ENCODE assay signal across 1 cellular context in the genomic region with DNA sequence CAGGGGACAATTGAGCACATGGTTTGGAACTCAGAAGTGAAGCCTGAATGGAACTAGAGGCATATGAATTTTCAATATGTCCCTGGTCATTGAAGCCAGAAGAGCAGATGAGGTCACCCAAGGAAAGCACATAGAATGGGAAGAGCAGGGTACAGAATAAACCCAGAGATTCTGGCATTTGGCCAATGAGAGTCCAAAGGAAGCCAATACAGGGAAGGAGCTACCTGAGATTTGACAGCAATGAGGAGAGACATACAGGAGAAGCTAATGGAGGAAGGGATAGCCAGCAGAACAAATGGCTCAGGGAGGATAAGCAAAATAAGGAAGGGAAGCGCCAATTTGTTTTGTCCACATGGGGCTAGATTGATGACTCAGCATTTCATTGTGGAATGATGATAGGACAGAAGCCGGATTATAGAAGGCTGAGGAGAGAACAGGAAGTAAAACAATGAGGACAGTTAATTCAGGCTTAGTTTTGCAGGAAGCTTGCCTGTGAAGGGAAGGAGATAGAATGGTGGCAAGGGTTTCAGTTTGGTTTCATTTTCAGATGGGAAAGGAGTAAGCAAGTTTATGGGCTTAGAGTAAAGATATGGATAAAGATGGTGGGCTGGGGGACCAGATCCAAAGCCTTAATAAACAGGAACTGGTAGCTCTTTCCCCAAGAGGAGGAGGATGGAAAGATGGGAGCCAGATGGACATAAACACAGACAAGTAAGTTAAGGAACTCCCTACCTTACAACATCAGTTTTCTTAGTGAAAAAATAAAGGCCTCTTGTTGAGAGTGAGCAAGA.
TF ChIP-seq lines count a peak whose summit lies in the region.

No MANE protein-coding gene starts in this region.

TF ChIP-seq in K562, 482 proteins besides CTCF, POLR2A, EP300 and RAD21 (continued from another document and continues in another):
- TF ChIP-seq NCOA6 (IDR thresholded peaks at IDR 0.05), result no peak
- no peak for TF ChIP-seq MEF2A (IDR thresholded peaks at IDR 0.05; ENCODE audit: control insufficient read depth, low read depth, low read length)
- peak; percentile 48; the same call in 1 of the 2 replicates for TF ChIP-seq SMARCC2 (IDR thresholded peaks at IDR 0.05; ENCODE audit: low read depth)
- no peak for TF ChIP-seq SIN3A (IDR thresholded peaks at IDR 0.05; ENCODE audit: borderline replicate concordance in 2 of 2, control insufficient read depth in 1 of 2, low read depth in 2 of 2, low read length in 2 of 2)
- TF ChIP-seq SMAD3 (CRISPR knock-in tag; conservative IDR thresholded peaks at IDR 0.05), result no peak
- TF ChIP-seq ZNF79 (CRISPR knock-in tag; IDR thresholded peaks at IDR 0.05; ENCODE audit: low read depth), result no peak
- TF ChIP-seq POLR2B (IDR thresholded peaks at IDR 0.05; ENCODE audit: low read depth, partially characterized antibody), result peak; percentile 52
- TF ChIP-seq, protein P1, sequence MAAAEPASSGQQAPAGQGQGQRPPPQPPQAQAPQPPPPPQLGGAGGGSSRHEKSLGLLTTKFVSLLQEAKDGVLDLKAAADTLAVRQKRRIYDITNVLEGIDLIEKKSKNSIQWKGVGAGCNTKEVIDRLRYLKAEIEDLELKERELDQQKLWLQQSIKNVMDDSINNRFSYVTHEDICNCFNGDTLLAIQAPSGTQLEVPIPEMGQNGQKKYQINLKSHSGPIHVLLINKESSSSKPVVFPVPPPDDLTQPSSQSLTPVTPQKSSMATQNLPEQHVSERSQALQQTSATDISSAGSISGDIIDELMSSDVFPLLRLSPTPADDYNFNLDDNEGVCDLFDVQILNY (CRISPR knock-in tag; IDR thresholded peaks at IDR 0.05), result no peak
- TF ChIP-seq U2AF1 (optimal IDR thresholded peaks at IDR 0.05; ENCODE audit: low read depth, low read length), result no peak
- TF ChIP-seq, protein P2, sequence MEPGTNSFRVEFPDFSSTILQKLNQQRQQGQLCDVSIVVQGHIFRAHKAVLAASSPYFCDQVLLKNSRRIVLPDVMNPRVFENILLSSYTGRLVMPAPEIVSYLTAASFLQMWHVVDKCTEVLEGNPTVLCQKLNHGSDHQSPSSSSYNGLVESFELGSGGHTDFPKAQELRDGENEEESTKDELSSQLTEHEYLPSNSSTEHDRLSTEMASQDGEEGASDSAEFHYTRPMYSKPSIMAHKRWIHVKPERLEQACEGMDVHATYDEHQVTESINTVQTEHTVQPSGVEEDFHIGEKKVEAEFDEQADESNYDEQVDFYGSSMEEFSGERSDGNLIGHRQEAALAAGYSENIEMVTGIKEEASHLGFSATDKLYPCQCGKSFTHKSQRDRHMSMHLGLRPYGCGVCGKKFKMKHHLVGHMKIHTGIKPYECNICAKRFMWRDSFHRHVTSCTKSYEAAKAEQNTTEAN (CRISPR knock-in tag; IDR thresholded peaks at IDR 0.05), result no peak
- TF ChIP-seq, protein P3, sequence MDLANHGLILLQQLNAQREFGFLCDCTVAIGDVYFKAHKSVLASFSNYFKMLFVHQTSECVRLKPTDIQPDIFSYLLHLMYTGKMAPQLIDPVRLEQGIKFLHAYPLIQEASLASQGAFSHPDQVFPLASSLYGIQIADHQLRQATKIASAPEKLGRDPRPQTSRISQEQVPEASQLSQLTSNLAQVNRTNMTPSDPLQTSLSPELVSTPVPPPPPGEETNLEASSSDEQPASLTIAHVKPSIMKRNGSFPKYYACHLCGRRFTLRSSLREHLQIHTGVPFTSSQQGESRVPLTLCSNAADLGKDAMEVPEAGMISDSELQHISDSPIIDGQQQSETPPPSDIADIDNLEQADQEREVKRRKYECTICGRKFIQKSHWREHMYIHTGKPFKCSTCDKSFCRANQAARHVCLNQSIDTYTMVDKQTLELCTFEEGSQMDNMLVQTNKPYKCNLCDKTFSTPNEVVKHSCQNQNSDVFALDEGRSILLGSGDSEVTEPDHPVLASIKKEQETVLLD (IDR thresholded peaks at IDR 0.05), result 0 out of 2 replicates have a peak, but pooled peaks have one; percentile 70
- no peak for TF ChIP-seq CBX2 (IDR thresholded peaks at IDR 0.05; ENCODE audit: insufficient read depth, low read length, poor library complexity, severe bottlenecking)
- TF ChIP-seq, protein P4, sequence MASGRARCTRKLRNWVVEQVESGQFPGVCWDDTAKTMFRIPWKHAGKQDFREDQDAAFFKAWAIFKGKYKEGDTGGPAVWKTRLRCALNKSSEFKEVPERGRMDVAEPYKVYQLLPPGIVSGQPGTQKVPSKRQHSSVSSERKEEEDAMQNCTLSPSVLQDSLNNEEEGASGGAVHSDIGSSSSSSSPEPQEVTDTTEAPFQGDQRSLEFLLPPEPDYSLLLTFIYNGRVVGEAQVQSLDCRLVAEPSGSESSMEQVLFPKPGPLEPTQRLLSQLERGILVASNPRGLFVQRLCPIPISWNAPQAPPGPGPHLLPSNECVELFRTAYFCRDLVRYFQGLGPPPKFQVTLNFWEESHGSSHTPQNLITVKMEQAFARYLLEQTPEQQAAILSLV (tag; IDR thresholded peaks at IDR 0.05), result peak; percentile 49; the same call in 1 of the 2 replicates
- TF ChIP-seq, protein P5, sequence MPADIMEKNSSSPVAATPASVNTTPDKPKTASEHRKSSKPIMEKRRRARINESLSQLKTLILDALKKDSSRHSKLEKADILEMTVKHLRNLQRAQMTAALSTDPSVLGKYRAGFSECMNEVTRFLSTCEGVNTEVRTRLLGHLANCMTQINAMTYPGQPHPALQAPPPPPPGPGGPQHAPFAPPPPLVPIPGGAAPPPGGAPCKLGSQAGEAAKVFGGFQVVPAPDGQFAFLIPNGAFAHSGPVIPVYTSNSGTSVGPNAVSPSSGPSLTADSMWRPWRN (IDR thresholded peaks at IDR 0.05; ENCODE audit: low read depth), result no peak
- TF ChIP-seq THRAP3 (IDR thresholded peaks at IDR 0.05; ENCODE audit: borderline replicate concordance), result no peak
- peak; percentile 53 for TF ChIP-seq NR2C1 (IDR thresholded peaks at IDR 0.05)
- TF ChIP-seq NR2C1 (tag; IDR thresholded peaks at IDR 0.05), result peak; percentile 68
- no peak for TF ChIP-seq HIVEP1 (CRISPR knock-in tag; IDR thresholded peaks at IDR 0.05)
- TF ChIP-seq, protein P6, sequence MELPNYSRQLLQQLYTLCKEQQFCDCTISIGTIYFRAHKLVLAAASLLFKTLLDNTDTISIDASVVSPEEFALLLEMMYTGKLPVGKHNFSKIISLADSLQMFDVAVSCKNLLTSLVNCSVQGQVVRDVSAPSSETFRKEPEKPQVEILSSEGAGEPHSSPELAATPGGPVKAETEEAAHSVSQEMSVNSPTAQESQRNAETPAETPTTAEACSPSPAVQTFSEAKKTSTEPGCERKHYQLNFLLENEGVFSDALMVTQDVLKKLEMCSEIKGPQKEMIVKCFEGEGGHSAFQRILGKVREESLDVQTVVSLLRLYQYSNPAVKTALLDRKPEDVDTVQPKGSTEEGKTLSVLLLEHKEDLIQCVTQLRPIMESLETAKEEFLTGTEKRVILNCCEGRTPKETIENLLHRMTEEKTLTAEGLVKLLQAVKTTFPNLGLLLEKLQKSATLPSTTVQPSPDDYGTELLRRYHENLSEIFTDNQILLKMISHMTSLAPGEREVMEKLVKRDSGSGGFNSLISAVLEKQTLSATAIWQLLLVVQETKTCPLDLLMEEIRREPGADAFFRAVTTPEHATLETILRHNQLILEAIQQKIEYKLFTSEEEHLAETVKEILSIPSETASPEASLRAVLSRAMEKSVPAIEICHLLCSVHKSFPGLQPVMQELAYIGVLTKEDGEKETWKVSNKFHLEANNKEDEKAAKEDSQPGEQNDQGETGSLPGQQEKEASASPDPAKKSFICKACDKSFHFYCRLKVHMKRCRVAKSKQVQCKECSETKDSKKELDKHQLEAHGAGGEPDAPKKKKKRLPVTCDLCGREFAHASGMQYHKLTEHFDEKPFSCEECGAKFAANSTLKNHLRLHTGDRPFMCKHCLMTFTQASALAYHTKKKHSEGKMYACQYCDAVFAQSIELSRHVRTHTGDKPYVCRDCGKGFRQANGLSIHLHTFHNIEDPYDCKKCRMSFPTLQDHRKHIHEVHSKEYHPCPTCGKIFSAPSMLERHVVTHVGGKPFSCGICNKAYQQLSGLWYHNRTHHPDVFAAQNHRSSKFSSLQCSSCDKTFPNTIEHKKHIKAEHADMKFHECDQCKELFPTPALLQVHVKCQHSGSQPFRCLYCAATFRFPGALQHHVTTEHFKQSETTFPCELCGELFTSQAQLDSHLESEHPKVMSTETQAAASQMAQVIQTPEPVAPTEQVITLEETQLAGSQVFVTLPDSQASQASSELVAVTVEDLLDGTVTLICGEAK (IDR thresholded peaks at IDR 0.05), result peak; percentile 66
- TF ChIP-seq, protein P6 (CRISPR knock-in tag; IDR thresholded peaks at IDR 0.05), result no peak
- TF ChIP-seq ZNF146 (CRISPR knock-in tag; IDR thresholded peaks at IDR 0.05; ENCODE audit: unreplicated experiment), result no peak
- no peak for TF ChIP-seq JUNB (CRISPR knock-in tag; conservative IDR thresholded peaks at IDR 0.05)
- TF ChIP-seq GABPA (tag; conservative IDR thresholded peaks at IDR 0.05; ENCODE audit: low read depth), result peak; percentile 40
- peak; percentile 77 for TF ChIP-seq GATAD2A (IDR thresholded peaks at IDR 0.05)
- TF ChIP-seq ZNF830 (CRISPR knock-in tag; IDR thresholded peaks at IDR 0.05), result no peak
- TF ChIP-seq NCOR1 (IDR thresholded peaks at IDR 0.05), result peak; percentile 52; the same call in 1 of the 2 replicates
- TF ChIP-seq RBBP5 (IDR thresholded peaks at IDR 0.05; ENCODE audit: borderline replicate concordance, insufficient read depth, low read length, poor library complexity, severe bottlenecking), result no peak
- TF ChIP-seq, protein P7, sequence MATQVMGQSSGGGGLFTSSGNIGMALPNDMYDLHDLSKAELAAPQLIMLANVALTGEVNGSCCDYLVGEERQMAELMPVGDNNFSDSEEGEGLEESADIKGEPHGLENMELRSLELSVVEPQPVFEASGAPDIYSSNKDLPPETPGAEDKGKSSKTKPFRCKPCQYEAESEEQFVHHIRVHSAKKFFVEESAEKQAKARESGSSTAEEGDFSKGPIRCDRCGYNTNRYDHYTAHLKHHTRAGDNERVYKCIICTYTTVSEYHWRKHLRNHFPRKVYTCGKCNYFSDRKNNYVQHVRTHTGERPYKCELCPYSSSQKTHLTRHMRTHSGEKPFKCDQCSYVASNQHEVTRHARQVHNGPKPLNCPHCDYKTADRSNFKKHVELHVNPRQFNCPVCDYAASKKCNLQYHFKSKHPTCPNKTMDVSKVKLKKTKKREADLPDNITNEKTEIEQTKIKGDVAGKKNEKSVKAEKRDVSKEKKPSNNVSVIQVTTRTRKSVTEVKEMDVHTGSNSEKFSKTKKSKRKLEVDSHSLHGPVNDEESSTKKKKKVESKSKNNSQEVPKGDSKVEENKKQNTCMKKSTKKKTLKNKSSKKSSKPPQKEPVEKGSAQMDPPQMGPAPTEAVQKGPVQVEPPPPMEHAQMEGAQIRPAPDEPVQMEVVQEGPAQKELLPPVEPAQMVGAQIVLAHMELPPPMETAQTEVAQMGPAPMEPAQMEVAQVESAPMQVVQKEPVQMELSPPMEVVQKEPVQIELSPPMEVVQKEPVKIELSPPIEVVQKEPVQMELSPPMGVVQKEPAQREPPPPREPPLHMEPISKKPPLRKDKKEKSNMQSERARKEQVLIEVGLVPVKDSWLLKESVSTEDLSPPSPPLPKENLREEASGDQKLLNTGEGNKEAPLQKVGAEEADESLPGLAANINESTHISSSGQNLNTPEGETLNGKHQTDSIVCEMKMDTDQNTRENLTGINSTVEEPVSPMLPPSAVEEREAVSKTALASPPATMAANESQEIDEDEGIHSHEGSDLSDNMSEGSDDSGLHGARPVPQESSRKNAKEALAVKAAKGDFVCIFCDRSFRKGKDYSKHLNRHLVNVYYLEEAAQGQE (CRISPR knock-in tag; IDR thresholded peaks at IDR 0.05; ENCODE audit: low read depth), result no peak
- TF ChIP-seq XRCC4 (IDR thresholded peaks at IDR 0.05; ENCODE audit: extremely low read depth, insufficient read depth, insufficient read length), result no peak
- TF ChIP-seq RHOXF2B (CRISPR knock-in tag; conservative IDR thresholded peaks at IDR 0.05), result no peak
- TF ChIP-seq, protein P8, sequence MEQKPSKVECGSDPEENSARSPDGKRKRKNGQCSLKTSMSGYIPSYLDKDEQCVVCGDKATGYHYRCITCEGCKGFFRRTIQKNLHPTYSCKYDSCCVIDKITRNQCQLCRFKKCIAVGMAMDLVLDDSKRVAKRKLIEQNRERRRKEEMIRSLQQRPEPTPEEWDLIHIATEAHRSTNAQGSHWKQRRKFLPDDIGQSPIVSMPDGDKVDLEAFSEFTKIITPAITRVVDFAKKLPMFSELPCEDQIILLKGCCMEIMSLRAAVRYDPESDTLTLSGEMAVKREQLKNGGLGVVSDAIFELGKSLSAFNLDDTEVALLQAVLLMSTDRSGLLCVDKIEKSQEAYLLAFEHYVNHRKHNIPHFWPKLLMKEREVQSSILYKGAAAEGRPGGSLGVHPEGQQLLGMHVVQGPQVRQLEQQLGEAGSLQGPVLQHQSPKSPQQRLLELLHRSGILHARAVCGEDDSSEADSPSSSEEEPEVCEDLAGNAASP (IDR thresholded peaks at IDR 0.05), result no peak
- no peak for TF ChIP-seq CSDE1 (IDR thresholded peaks at IDR 0.05)
- no peak for TF ChIP-seq NFATC3 (IDR thresholded peaks at IDR 0.05)
- no peak for TF ChIP-seq TOE1 (IDR thresholded peaks at IDR 0.05; ENCODE audit: borderline replicate concordance)
- TF ChIP-seq TOE1 (CRISPR knock-in tag; IDR thresholded peaks at IDR 0.05; ENCODE audit: borderline replicate concordance, low read depth), result no peak
- TF ChIP-seq BHLHE40 (IDR thresholded peaks at IDR 0.05; ENCODE audit: low read length), result no peak
- no peak for TF ChIP-seq ZNF217 (CRISPR knock-in tag; IDR thresholded peaks at IDR 0.05)
- peak in 1 of 2 experiments; percentile 75; a peak in 2 of 4 replicates for TF ChIP-seq ARNT (IDR thresholded peaks at IDR 0.05)
- no peak for TF ChIP-seq SMAD2 (IDR thresholded peaks at IDR 0.05; ENCODE audit: low read depth, low read length)
- TF ChIP-seq TGIF2 (CRISPR knock-in tag; IDR thresholded peaks at IDR 0.05), result no peak
